ENCODE assay signal across 13 cellular contexts in genomic region chr9:130660326-130660682, GRCh38. TPM values are rescaled to one million over a fixed set of nuclear protein-coding genes. Genes with fewer than 3 reads are reported as not detected.
DNase-seq lines count a peak whose midpoint lies in the region; ATAC-seq and TF ChIP-seq lines count a peak whose summit lies in the region.
"Had no signal": no experiment of that assay in that cellular context is flagged by ENCODE, and none has a peak within 500 bp of the region (broad histone marks: within the 10 kb centered on the region; RNA-seq: fewer than 3 reads in every experiment).

No MANE protein-coding gene starts in this region.

- DNase-seq in right atrium auricular region (ENCODE audit: low spot score) (no peak), cardiac septum (ENCODE audit: low spot score) (no peak), neuronal stem cell (ENCODE audit: low spot score) (no peak), vagina (ENCODE audit: extremely low spot score in 2 of 2) (no peak), NCI-H1105 (lab: John Stamatoyannopoulos, UW) (no peak), CD14-positive monocyte (ENCODE audit: low spot score) (no peak)
- no peak for DNase-seq in effector memory CD4-positive, alpha-beta T cell
- DNase-seq: activated CD4-positive, alpha-beta T cell treated with anti-CD3 and anti-CD28 coated beads, Interleukin-2, amount 50 U/mL, for 48 hours; hypothalamus; stimulated activated CD4-positive, alpha-beta T cell treated with anti-CD3 and anti-CD28 coated beads, Interleukin-4, amount 100 ng/mL, for 1 hour had no signal

- TF ChIP-seq CTCF in right atrium auricular region (IDR thresholded peaks at IDR 0.05) (no peak), vagina (IDR thresholded peaks at IDR 0.05) (no peak), CD14-positive monocyte (IDR thresholded peaks at IDR 0.05) (no peak)

- peak overlapping the region; percentile 97 for H3K18ac ChIP-seq in neuronal stem cell (ENCODE audit: low read length)

- H2AK5ac ChIP-seq in neuronal stem cell (ENCODE audit: low read depth, low read length) = peak overlapping the region; percentile 90

- H3K36me3 Mint-ChIP-seq in CD14-positive monocyte = peaks cover under 1 to 2% of the 10 kb centered on the region in 2 donors

- ATAC-seq in HG02678 (IDR thresholded peaks at IDR 0.05; ENCODE audit: unreplicated experiment) = no peak
- ATAC-seq: HCT116 had no signal

- no peak overlapping the region for H4K8ac ChIP-seq in neuronal stem cell (ENCODE audit: low read depth, low read length)

- no peaks in the 10 kb centered on the region for H3K79me1 ChIP-seq in neuronal stem cell (ENCODE audit: low read depth, low read length)

- H3K4me3 Mint-ChIP-seq in CD14-positive monocyte = peak overlapping the region in 1 of 2 donors; percentile 67

- no peak overlapping the region for H3K27ac Mint-ChIP-seq in CD14-positive monocyte

- H3K4me3 ChIP-seq in right atrium auricular region (peak overlapping the region; percentile 7 to 47), neuronal stem cell (ENCODE audit: low read length in 2 of 2) (no peak overlapping the region), vagina (peak overlapping the region; percentile 27 to 39)
- peak overlapping the region; percentile 25 for H3K4me3 ChIP-seq in effector memory CD4-positive, alpha-beta T cell (ENCODE audit: insufficient read depth, low read depth, low read length, poor library complexity, severe bottlenecking)
- H3K4me3 ChIP-seq: BLaER1 treated with 17β-estradiol and CSF1 and Interleukin-3, amounts not matched to agents 10 nM and 100 nM had no signal

- H2BK120ac ChIP-seq in neuronal stem cell (ENCODE audit: low read depth, low read length) = no peak overlapping the region

- no peak overlapping the region for H3K27ac ChIP-seq in right atrium auricular region
- H3K27ac ChIP-seq in effector memory CD4-positive, alpha-beta T cell (ENCODE audit: insufficient read depth, low read length, poor library complexity, severe bottlenecking) = no peak overlapping the region
- H3K27ac ChIP-seq in neuronal stem cell (replicated peaks; ENCODE audit: low read length) = no peak overlapping the region
- H3K27ac ChIP-seq in vagina = no peak overlapping the region
- H3K27ac ChIP-seq: BLaER1 treated with 17β-estradiol and CSF1 and Interleukin-3, amounts not matched to agents 10 nM and 100 nM had no signal

- H3K27me3 ChIP-seq in right atrium auricular region (peaks cover 52 to 71% of the 10 kb centered on the region in 2 donors), neuronal stem cell (ENCODE audit: control insufficient read depth in 3 of 3, insufficient read depth in 3 of 3, low read depth in 1 of 3, low read length in 3 of 3) (peaks cover 63 to 97% (median 84%) of the 10 kb centered on the region in 3 experiments), vagina (peaks cover 44% of the 10 kb centered on the region)
- peaks cover 64% of the 10 kb centered on the region for H3K27me3 ChIP-seq in effector memory CD4-positive, alpha-beta T cell (replicated peaks; ENCODE audit: control insufficient read depth, insufficient read depth, low read length, poor library complexity, severe bottlenecking)

- H3K9ac ChIP-seq in neuronal stem cell (ENCODE audit: low read depth, low read length, poor library complexity) = no peak overlapping the region
- H3K9ac ChIP-seq: BLaER1 treated with 17β-estradiol and CSF1 and Interleukin-3, amounts not matched to agents 10 nM and 100 nM had no signal

- H3K9me3 ChIP-seq in right atrium auricular region (no peaks in the 10 kb centered on the region), neuronal stem cell (replicated peaks in 1 of 2; ENCODE audit: control insufficient read depth in 2 of 2, insufficient read depth in 1 of 2, low read depth in 1 of 2, low read length in 2 of 2) (peaks cover 8 to 17% of the 10 kb centered on the region in 2 donors), vagina (no peaks in the 10 kb centered on the region)
- H3K9me3 ChIP-seq in effector memory CD4-positive, alpha-beta T cell (ENCODE audit: control insufficient read depth, low read length) = no peaks in the 10 kb centered on the region

- H2BK15ac ChIP-seq in neuronal stem cell (ENCODE audit: low read length) = peak overlapping the region; percentile 94

- peak overlapping the region; percentile 65 for H3K23ac ChIP-seq in neuronal stem cell (ENCODE audit: low read depth, low read length, poor library complexity)

- TF ChIP-seq POLR2A in vagina (IDR thresholded peaks at IDR 0.05) = no peak

- H2BK5ac ChIP-seq in neuronal stem cell (ENCODE audit: low read length) = no peak overlapping the region

- H3K36me3 ChIP-seq in right atrium auricular region (no peaks in the 10 kb centered on the region), neuronal stem cell (replicated peaks in 1 of 2; ENCODE audit: control insufficient read depth in 2 of 2, insufficient read depth in 2 of 2, low read length in 2 of 2) (no peaks in the 10 kb centered on the region), vagina (no peaks in the 10 kb centered on the region)
- no peaks in the 10 kb centered on the region for H3K36me3 ChIP-seq in effector memory CD4-positive, alpha-beta T cell (ENCODE audit: control insufficient read depth, insufficient read depth, low read length)
- H3K36me3 ChIP-seq: BLaER1 treated with 17β-estradiol and CSF1 and Interleukin-3, amounts not matched to agents 10 nM and 100 nM had no signal

- peaks cover 4% of the 10 kb centered on the region for H3K4me1 Mint-ChIP-seq in CD14-positive monocyte

- intact Hi-C loops in cardiac septum (cut with DNase I) (no loop called here), vagina (cut with DNase I) (no loop called here), CD14-positive monocyte (cut with micrococcal nuclease) (no loop called here)

- no peak overlapping the region for H3K14ac ChIP-seq in neuronal stem cell (ENCODE audit: low read length)

- H3K4me2 ChIP-seq in neuronal stem cell (ENCODE audit: insufficient read depth, low read length, poor library complexity, severe bottlenecking) = peak overlapping the region; percentile 89
- H3K4me2 ChIP-seq: BLaER1 treated with 17β-estradiol and CSF1 and Interleukin-3, amounts not matched to agents 10 nM and 100 nM had no signal

- WGBS in neuronal stem cell (ENCODE audit: extremely low coverage in 2 of 2, insufficient read length in 2 of 2, insufficient replicate concordance in 1 of 2), 2 donors = no CpG with 5 or more reads among the region's 33 CpGs

- no peak overlapping the region for H4K91ac ChIP-seq in neuronal stem cell (ENCODE audit: low read depth, low read length, poor library complexity)

- peak overlapping the region; percentile 96 for H2AFZ ChIP-seq in neuronal stem cell (ENCODE audit: low read length)

- H3K4ac ChIP-seq in neuronal stem cell (ENCODE audit: low read length) = no peak overlapping the region

- H3K27me3 Mint-ChIP-seq in CD14-positive monocyte (ENCODE audit: low read depth in 3 of 3) = peaks cover 81 to 98% (median 84%) of the 10 kb centered on the region in 3 donors

- no peak overlapping the region for H2BK12ac ChIP-seq in neuronal stem cell (ENCODE audit: low read length)

- peaks cover 0 to 24% (median 7%) of the 10 kb centered on the region in 7 donors for H3K9me3 Mint-ChIP-seq in CD14-positive monocyte

- peaks cover 0 to 58% of the 10 kb centered on the region in 2 donors for H3K4me1 ChIP-seq in right atrium auricular region
- peaks cover 51% of the 10 kb centered on the region for H3K4me1 ChIP-seq in effector memory CD4-positive, alpha-beta T cell (ENCODE audit: control insufficient read depth, insufficient read depth, low read length, poor library complexity, severe bottlenecking)
- peaks cover 7 to 19% of the 10 kb centered on the region in 2 donors for H3K4me1 ChIP-seq in neuronal stem cell (ENCODE audit: control insufficient read depth in 2 of 2, insufficient read depth in 1 of 2, low read depth in 1 of 2, low read length in 2 of 2)
- peaks cover 60% of the 10 kb centered on the region for H3K4me1 ChIP-seq in vagina
- H3K4me1 ChIP-seq: BLaER1 treated with 17β-estradiol and CSF1 and Interleukin-3, amounts not matched to agents 10 nM and 100 nM had no signal

RNA-seq across cellular contexts. Expression of gene PRDM12, which starts 4.1 kb away (rescaled TPM):
- not detected for total RNA-seq in right atrium auricular region
- not detected for total RNA-seq in cardiac septum
- 0.22 TPM for polyA plus RNA-seq in neuronal stem cell (2013, experiment 1 of 2)
- 0.15 TPM for polyA plus RNA-seq in neuronal stem cell (2013, experiment 2 of 2)
- total RNA-seq in vagina = not detected
- not detected for polyA plus RNA-seq in CD14-positive monocyte

RNA-seq across cellular contexts. Expression of gene EXOSC2, which starts 33.3 kb away (rescaled TPM):
- total RNA-seq in right atrium auricular region (10 to 100 TPM in 1 of 2 donors, 1 to 10 TPM in 1; 7.3 to 15.9 TPM), cardiac septum (12.7 TPM), vagina (13.5 TPM)
- 29.7 TPM for polyA plus RNA-seq in neuronal stem cell (2013, experiment 1 of 2)
- 28.8 TPM for polyA plus RNA-seq in neuronal stem cell (2013, experiment 2 of 2)
- polyA plus RNA-seq in CD14-positive monocyte = 10 to 100 TPM; 10.2 to 11.2 TPM

Comparison
In these comparisons a context has a peak if more than half of its experiments do, and no peak if none do; other contexts are left out.
1. H3K4me3 ChIP-seq: peak in right atrium auricular region (2 of 2), effector memory CD4-positive, alpha-beta T cell (single experiment) and vagina (2 of 2); none in neuronal stem cell (0 of 2).